In the genomic region with DNA sequence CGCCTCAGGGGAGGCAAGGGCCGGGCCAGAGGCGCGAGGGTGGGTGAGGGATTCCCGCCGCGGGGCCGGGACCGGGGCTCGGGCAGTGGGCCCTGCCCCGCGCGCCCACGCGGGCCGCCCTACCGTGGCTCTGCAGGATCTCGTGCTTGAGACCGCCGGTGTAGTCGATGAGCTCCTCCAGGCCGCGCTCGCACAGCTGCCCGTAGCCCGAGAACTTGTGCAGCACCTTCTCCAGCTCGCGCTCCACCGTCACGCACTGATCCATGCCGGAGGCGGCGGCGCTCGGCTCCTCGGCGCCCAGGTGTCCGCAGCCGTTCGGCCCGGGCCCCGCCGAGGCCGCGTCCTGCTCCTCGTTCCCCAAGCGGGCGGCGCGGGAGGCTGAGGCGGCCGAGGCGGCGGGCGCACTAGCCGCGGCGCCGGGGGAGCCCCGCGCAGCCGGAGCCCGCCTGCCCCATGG, we compare ENCODE assay signal across 8 cellular contexts. TPM values are rescaled to one million over a fixed set of nuclear protein-coding genes. Genes with fewer than 3 reads are reported as not detected.
A peak's percentile ranks its signal among the peaks of the same experiment; 100 is the strongest.
DNase-seq lines count a peak whose midpoint lies in the region; ATAC-seq and TF ChIP-seq lines count a peak whose summit lies in the region.
"Not testable (repeated sequence)": the region's sequence is repeated elsewhere in the genome, so short reads cannot be mapped to it uniquely, and the experiment has no call there.

No MANE protein-coding gene starts in this region.

- POLR2A ChIA-PET in HCT116 (lab: Charles Lee): not testable (repeated sequence)

- not testable (repeated sequence) for H3K9me3 Mint-ChIP-seq in central memory CD8-positive, alpha-beta T cell; progenitor cell of endocrine pancreas (ENCODE audit: low read depth)

- CTCF ChIA-PET in HCT116 (lab: Charles Lee): not testable (repeated sequence)

- not testable (repeated sequence) for TF ChIP-seq POLR2A in HCT116 (IDR thresholded peaks at IDR 0.05; ENCODE audit: borderline replicate concordance, extremely low read depth, insufficient read depth, insufficient read length)

- DNase-seq in GM12865 (ENCODE audit: low read depth) (peak; percentile 74), HuH-7.5 (ENCODE audit: low spot score) (peak; percentile 1), progenitor cell of endocrine pancreas (ENCODE audit: low spot score, unreplicated experiment) (peak; percentile 22), tibial artery (peak; percentile 37 to 76)
- DNase-seq in HCT116 (ENCODE audit: low read depth, low spot score): not testable (repeated sequence)
- peak; percentile 54 for DNase-seq in activated CD4-positive, alpha-beta T cell treated with anti-CD3 and anti-CD28 coated beads, Interleukin-2, amount 50 U/mL, for 1 hour
- DNase-seq in central memory CD8-positive, alpha-beta T cell (ENCODE audit: low spot score in 2 of 2): peak; percentile 52 to 54

- H3K4me3 Mint-ChIP-seq in central memory CD8-positive, alpha-beta T cell: peak overlapping the region; percentile 83
- peak overlapping the region; percentile 71 for H3K4me3 Mint-ChIP-seq in progenitor cell of endocrine pancreas (ENCODE audit: low read depth)

- H3K36me3 ChIP-seq in HCT116 (ENCODE audit: control insufficient read depth in 1 of 2, insufficient read depth in 2 of 2, low read length in 2 of 2); iPS-18a (ENCODE audit: control insufficient read depth, low read depth, low read length); tibial artery: not testable (repeated sequence)

- not testable (repeated sequence) for H3K27me3 Mint-ChIP-seq in central memory CD8-positive, alpha-beta T cell; progenitor cell of endocrine pancreas

- TF ChIP-seq RAD21 in HCT116 (IDR thresholded peaks at IDR 0.05; ENCODE audit: low read depth): not testable (repeated sequence)

- H3K27ac Mint-ChIP-seq in central memory CD8-positive, alpha-beta T cell (ENCODE audit: low read depth): peak overlapping the region; percentile 91
- H3K27ac Mint-ChIP-seq in progenitor cell of endocrine pancreas: not testable (repeated sequence)

- not testable (repeated sequence) for H3K36me3 Mint-ChIP-seq in central memory CD8-positive, alpha-beta T cell (ENCODE audit: insufficient read depth); progenitor cell of endocrine pancreas (ENCODE audit: insufficient read depth)

- intact Hi-C loops in HCT116 (cut with micrococcal nuclease); tibial artery (cut with DNase I; ENCODE audit: low total_unique reads): not testable (repeated sequence)

- H3K27ac ChIP-seq in HCT116 (ENCODE audit: low read depth, low read length) (peak overlapping the region; percentile 84), tibial artery (peak overlapping the region; percentile 93 to 95)
- not testable (repeated sequence) for H3K27ac ChIP-seq in iPS-18a (ENCODE audit: low read length)

- H3K4me1 ChIP-seq in HCT116 (ENCODE audit: control insufficient read depth in 1 of 2, insufficient read depth in 2 of 2, low read length in 2 of 2); iPS-18a (ENCODE audit: control insufficient read depth, low read depth, low read length); tibial artery: not testable (repeated sequence)

- RAD21 ChIA-PET in HCT116 (lab: Charles Lee; ENCODE audit: low non-redundant PET in 1 of 2, low total read pairs in 2 of 2, uncharacterized antibody in 2 of 2, unreplicated experiment in 2 of 2): not testable (repeated sequence)

- peak overlapping the region; percentile 65 for H3K4me3 ChIP-seq in GM12865 (ENCODE audit: low read depth, low read length)
- peak overlapping the region; percentile 50 to 59 for H3K4me3 ChIP-seq in HCT116 (replicated peaks in 1 of 2; ENCODE audit: low read depth in 1 of 2, low read length in 2 of 2)
- peak overlapping the region; percentile 65 for H3K4me3 ChIP-seq in iPS-18a (ENCODE audit: low read length)
- H3K4me3 ChIP-seq in tibial artery: peak overlapping the region; percentile 59 to 84

- not testable (repeated sequence) for BruUV-seq in HCT116 (replicated peaks; lab: Mats Ljungman, UMichigan)

- H3K9ac ChIP-seq in HCT116 (ENCODE audit: low read length) (peak overlapping the region; percentile 65), iPS-18a (ENCODE audit: low read length) (peak overlapping the region; percentile 27)

- ATAC-seq in HCT116: peak; percentile 22
- ATAC-seq in central memory CD8-positive, alpha-beta T cell (replicated peaks; ENCODE audit: extremely low read depth, poor library complexity, severe bottlenecking): peak; percentile 42

- not testable (repeated sequence) for H3K27me3 ChIP-seq in HCT116 (ENCODE audit: insufficient read depth, low read length); iPS-18a (ENCODE audit: control insufficient read depth, insufficient read depth, low read length); tibial artery

- H3K9me2 ChIP-seq in HCT116 (ENCODE audit: insufficient read depth): not testable (repeated sequence)

- not testable (repeated sequence) for H3K9me3 ChIP-seq in HCT116 (ENCODE audit: control insufficient read depth in 1 of 2, insufficient read depth in 1 of 2, low read depth in 1 of 2, low read length in 2 of 2); iPS-18a (ENCODE audit: control insufficient read depth, low read depth, low read length); tibial artery

- not testable (repeated sequence) for H4K20me1 ChIP-seq in HCT116 (ENCODE audit: insufficient read depth)

- not testable (repeated sequence) for H3K4me1 Mint-ChIP-seq in central memory CD8-positive, alpha-beta T cell; progenitor cell of endocrine pancreas (ENCODE audit: low read depth)

- not testable (repeated sequence) for TF ChIP-seq CTCF in GM12865 (IDR thresholded peaks at IDR 0.05; ENCODE audit: insufficient read depth, low read depth, low read length, missing control alignments); HCT116 (IDR thresholded peaks at IDR 0.05 in 2 of 3, conservative IDR thresholded peaks at IDR 0.05 in 1 of 3; ENCODE audit: borderline replicate concordance in 1 of 3, insufficient read depth in 1 of 3, low read depth in 2 of 3, low read length in 2 of 3); progenitor cell of endocrine pancreas (IDR thresholded peaks at IDR 0.05; ENCODE audit: unreplicated experiment); tibial artery (IDR thresholded peaks at IDR 0.05)

- not testable (repeated sequence) for H2AFZ ChIP-seq in HCT116 (ENCODE audit: low read depth, low read length, poor library complexity, severe bottlenecking)

- H3K4me2 ChIP-seq in HCT116 (ENCODE audit: low read length): peak overlapping the region; percentile 76

- H3K79me2 ChIP-seq in HCT116 (ENCODE audit: insufficient read depth, low read length): peaks cover 14% of the 10 kb centered on the region

TF ChIP-seq in HCT116, 20 proteins besides CTCF, POLR2A, EP300 and RAD21:
- peak; percentile 11; the same call in 1 of the 2 replicates for TF ChIP-seq ZFX (IDR thresholded peaks at IDR 0.05)

RNA-seq across cellular contexts. Expression of a gene that starts 54.2 kb away (rescaled TPM):
- 1.3 TPM for total RNA-seq in HCT116 (2021; ENCODE audit: unreplicated experiment)
- polyA plus RNA-seq in HCT116 (2012): 0.30 and 0.32 TPM in 2 replicates
- total RNA-seq in progenitor cell of endocrine pancreas: 6.9 and 8.6 TPM in 2 replicates
